ENCODE assay signal across 12 cellular contexts in the genomic region with DNA sequence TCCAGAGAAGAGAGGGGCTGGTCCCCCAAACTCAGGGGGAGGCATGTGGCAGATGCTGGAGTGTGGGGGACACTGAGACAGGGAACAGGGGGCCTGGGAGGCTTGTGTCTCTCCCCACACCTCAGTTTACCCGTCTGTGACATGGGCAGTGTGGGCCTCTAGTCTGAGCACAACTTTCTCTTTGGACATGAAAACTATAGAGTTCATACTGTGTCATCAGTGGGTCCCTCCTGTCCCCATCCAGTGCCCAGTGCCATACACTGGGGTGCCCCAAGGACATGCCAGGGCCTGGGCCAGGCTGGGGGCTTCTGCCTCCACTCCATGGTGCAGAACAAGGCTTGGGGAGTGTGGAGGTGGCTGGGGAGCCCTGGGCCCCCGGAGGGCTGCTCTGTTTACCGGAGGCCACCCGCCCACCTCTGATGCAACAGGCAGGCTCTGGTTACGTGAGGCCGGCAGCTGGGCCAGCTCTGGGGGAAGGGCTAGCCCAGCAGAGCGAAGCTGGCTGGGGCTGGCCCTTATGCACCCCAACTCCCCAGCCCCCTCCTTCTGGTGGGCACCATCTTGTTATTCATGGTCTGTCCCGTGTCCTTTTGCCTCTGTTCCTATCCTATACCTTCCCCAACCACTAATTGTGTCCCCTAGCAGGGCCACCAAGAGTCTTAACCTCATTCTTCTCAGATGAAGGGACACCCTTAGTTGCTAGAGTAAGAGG. TPM values are rescaled to one million over a fixed set of nuclear protein-coding genes. Genes with fewer than 3 reads are reported as not detected.
A peak's percentile ranks its signal among the peaks of the same experiment; 100 is the strongest.
DNase-seq lines count a peak whose midpoint lies in the region; ATAC-seq and TF ChIP-seq lines count a peak whose summit lies in the region.
"Had no signal": no experiment of that assay in that cellular context is flagged by ENCODE, and none has a peak within 500 bp of the region (broad histone marks: within the 10 kb centered on the region; RNA-seq: fewer than 3 reads in every experiment).

No MANE protein-coding gene starts in this region.

- TF ChIP-seq POLR2A in upper lobe of left lung (IDR thresholded peaks at IDR 0.05), result no peak

- H2AFZ ChIP-seq in OCI-LY3 (ENCODE audit: low read depth, low read length), result no peak overlapping the region

- no peak for DNase-seq in T-helper 1 cell
- peak; percentile 56 for DNase-seq in fibroblast of pulmonary artery (ENCODE audit: low read depth)
- DNase-seq in aorta, result no peak
- DNase-seq in upper lobe of left lung, result no peak
- no peak for DNase-seq in omental fat pad (ENCODE audit: low spot score)
- DNase-seq: activated CD4-positive, alpha-beta T cell treated with anti-CD3 and anti-CD28 coated beads, Interleukin-2, amount 50 U/mL, for 4 hours; adrenal gland; islet precursor cell had no signal

- H3K4me1 ChIP-seq in OCI-LY3 (ENCODE audit: low read length), result peaks cover 51% of the 10 kb centered on the region
- H3K4me1 ChIP-seq in aorta (ENCODE audit: control insufficient read depth in 1 of 2, insufficient read depth in 2 of 2, low read length in 2 of 2), result no peaks in the 10 kb centered on the region
- H3K4me1 ChIP-seq in upper lobe of left lung, result peaks cover 7 to 17% (median 11%) of the 10 kb centered on the region in 4 donors

- H3K27ac Mint-ChIP-seq in T-helper 1 cell treated with Interleukin-12 subunit alpha and Interleukin-12 subunit beta and Interleukin-4 antibody, amounts not matched to agents 30 μg/mL and 1 μg/mL, for 36 hours, result peak overlapping the region; percentile 45
- H3K27ac Mint-ChIP-seq: B cell had no signal

- H3K27ac ChIP-seq in OCI-LY3 (ENCODE audit: low read length), result no peak overlapping the region
- H3K27ac ChIP-seq in aorta (ENCODE audit: low read depth in 1 of 2, low read length in 2 of 2), result no peak overlapping the region
- no peak overlapping the region for H3K27ac ChIP-seq in upper lobe of left lung
- H3K27ac ChIP-seq: adrenal gland had no signal

- H3K9ac ChIP-seq in OCI-LY3 (ENCODE audit: low read length), result no peak overlapping the region

- no peaks in the 10 kb centered on the region for H3K79me2 ChIP-seq in OCI-LY3 (ENCODE audit: low read length)

- no peak overlapping the region for H3K4me3 Mint-ChIP-seq in T-helper 1 cell treated with Interleukin-12 subunit alpha and Interleukin-12 subunit beta and Interleukin-4 antibody, amounts not matched to agents 30 μg/mL and 1 μg/mL, for 36 hours

- H3K36me3 ChIP-seq in OCI-LY3 (replicated peaks; ENCODE audit: low read depth, low read length) (no peaks in the 10 kb centered on the region), aorta (ENCODE audit: control insufficient read depth in 1 of 2, insufficient read depth in 2 of 2, low read length in 1 of 2) (no peaks in the 10 kb centered on the region), upper lobe of left lung (peaks cover 3 to 14% (median 9%) of the 10 kb centered on the region in 4 donors)
- H3K36me3 ChIP-seq: adrenal gland had no signal

- H4K20me1 ChIP-seq in OCI-LY3 (ENCODE audit: insufficient read depth, low read length), result 0 out of 2 replicates have a peak, but pooled peaks cover 3% of the 10 kb centered on the region

- H3K9me3 Mint-ChIP-seq in T-helper 1 cell treated with Interleukin-12 subunit alpha and Interleukin-12 subunit beta and Interleukin-4 antibody, amounts not matched to agents 30 μg/mL and 1 μg/mL, for 36 hours, result no peaks in the 10 kb centered on the region

- H3K9me3 ChIP-seq in OCI-LY3 (ENCODE audit: insufficient read depth, low read length) (no peaks in the 10 kb centered on the region), aorta (ENCODE audit: control insufficient read depth, low read length) (no peaks in the 10 kb centered on the region), upper lobe of left lung (no peaks in the 10 kb centered on the region)
- H3K9me3 ChIP-seq: adrenal gland had no signal

- peaks cover 12% of the 10 kb centered on the region for H3K4me1 Mint-ChIP-seq in T-helper 1 cell treated with Interleukin-12 subunit alpha and Interleukin-12 subunit beta and Interleukin-4 antibody, amounts not matched to agents 30 μg/mL and 1 μg/mL, for 36 hours (ENCODE audit: low read depth)

- intact Hi-C loops in aorta (cut with DNase I), result no loop called here

- H3K27me3 ChIP-seq in OCI-LY3 (ENCODE audit: low read depth, low read length) (no peaks in the 10 kb centered on the region), aorta (ENCODE audit: control insufficient read depth in 1 of 2, insufficient read depth in 2 of 2, low read length in 1 of 2) (no peaks in the 10 kb centered on the region), upper lobe of left lung (no peaks in the 10 kb centered on the region)
- H3K27me3 ChIP-seq: adrenal gland had no signal

- H3K27me3 Mint-ChIP-seq in T-helper 1 cell treated with Interleukin-12 subunit alpha and Interleukin-12 subunit beta and Interleukin-4 antibody, amounts not matched to agents 30 μg/mL and 1 μg/mL, for 36 hours (ENCODE audit: low read depth), result no peaks in the 10 kb centered on the region

- 61 to 76% methylated on average over 8 of the region's 8 CpGs for WGBS in aorta, 2 donors
- WGBS in upper lobe of left lung, 2 donors, result 50 to 56% methylated on average over 3 to 8 of the region's 8 CpGs

- no peak for TF ChIP-seq EP300 in upper lobe of left lung (IDR thresholded peaks at IDR 0.05)

- TF ChIP-seq CTCF in OCI-LY3 (IDR thresholded peaks at IDR 0.05; ENCODE audit: low read depth, low read length), result no peak
- TF ChIP-seq CTCF in fibroblast of pulmonary artery (IDR thresholded peaks at IDR 0.05; ENCODE audit: low read length, missing control alignments), result no peak
- no peak for TF ChIP-seq CTCF in upper lobe of left lung (IDR thresholded peaks at IDR 0.05)
- no peak for TF ChIP-seq CTCF in omental fat pad (IDR thresholded peaks at IDR 0.05)

- H3K36me3 Mint-ChIP-seq in T-helper 1 cell treated with Interleukin-12 subunit alpha and Interleukin-12 subunit beta and Interleukin-4 antibody, amounts not matched to agents 30 μg/mL and 1 μg/mL, for 36 hours (ENCODE audit: low read depth), result peaks cover 4% of the 10 kb centered on the region

- peak overlapping the region; percentile 35 for H3K4me2 ChIP-seq in OCI-LY3 (ENCODE audit: low read length)

- H3K4me3 ChIP-seq in OCI-LY3 (ENCODE audit: low read length), result no peak overlapping the region
- H3K4me3 ChIP-seq in fibroblast of pulmonary artery (replicated peaks; ENCODE audit: low read depth, low read length), result no peak overlapping the region
- no peak overlapping the region for H3K4me3 ChIP-seq in aorta (ENCODE audit: low read length in 2 of 2)
- no peak overlapping the region for H3K4me3 ChIP-seq in upper lobe of left lung
- H3K4me3 ChIP-seq: adrenal gland had no signal

- ATAC-seq in aorta (ENCODE audit: low FRiP score), result peak; percentile 30
- ATAC-seq in upper lobe of left lung (ENCODE audit: low FRiP score in 2 of 2), result no peak
- no peak for ATAC-seq in omental fat pad (ENCODE audit: low FRiP score)
- ATAC-seq in GM19463 (IDR thresholded peaks at IDR 0.05; ENCODE audit: unreplicated experiment), result no peak

RNA-seq across cellular contexts. Expression of a gene that starts 1.9 kb away (rescaled TPM):
- total RNA-seq in aorta, result 1 to 10 TPM; 1.6 to 2.4 TPM
- 1 to 10 TPM in 1 of 2 donors, not detected in 1; 1.8 TPM for polyA plus RNA-seq in aorta
- total RNA-seq in upper lobe of left lung, result 1 to 10 TPM in 3 of 6 donors, not detected in 3; 2.0 to 3.9 (median 3.1) TPM
- total RNA-seq in omental fat pad, result under 1 TPM in 1 of 4 donors, not detected in 3; 0.28 TPM

RNA-seq across cellular contexts. Expression of a gene that starts 20.0 kb away (rescaled TPM):
- total RNA-seq in aorta (10 to 100 TPM; 27.1 to 28.2 TPM), upper lobe of left lung (10 to 100 TPM; 10.1 to 55.5 (median 34.0) TPM), omental fat pad (10 to 100 TPM; 16.8 to 29.8 (median 19.9) TPM)
- 10 to 100 TPM; 14.4 to 47.9 TPM for polyA plus RNA-seq in aorta

RNA-seq across cellular contexts. Expression of a gene that starts 20.1 kb away (rescaled TPM):
- 10 to 100 TPM; 33.1 to 44.0 TPM for total RNA-seq in aorta
- polyA plus RNA-seq in aorta, result 100 to 1,000 TPM in 1 of 2 donors, 10 to 100 TPM in 1; 42.3 to 199 TPM
- total RNA-seq in upper lobe of left lung, result 10 to 100 TPM; 39.1 to 79.7 (median 67.3) TPM
- total RNA-seq in omental fat pad, result 10 to 100 TPM; 31.2 to 46.8 (median 42.3) TPM

RNA-seq across cellular contexts. Expression of a gene that starts 31.2 kb away (rescaled TPM):
- total RNA-seq in aorta (10 to 100 TPM in 1 of 2 donors, 1 to 10 TPM in 1; 9.8 to 11.9 TPM), upper lobe of left lung (10 to 100 TPM in 4 of 6 donors, 1 to 10 TPM in 2; 5.2 to 17.0 (median 10.8) TPM), omental fat pad (10 to 100 TPM in 3 of 4 donors, 1 to 10 TPM in 1; 7.9 to 22.9 (median 15.7) TPM)
- polyA plus RNA-seq in aorta, result 10 to 100 TPM; 12.8 to 21.8 TPM

RNA-seq across cellular contexts. Expression of a gene that starts 33.7 kb away (rescaled TPM):
- total RNA-seq in aorta, result 10 to 100 TPM; 11.6 to 18.1 TPM
- 10 to 100 TPM in 1 of 2 donors, 1 to 10 TPM in 1; 7.6 to 53.3 TPM for polyA plus RNA-seq in aorta
- total RNA-seq in upper lobe of left lung, result 10 to 100 TPM; 18.7 to 31.6 (median 26.2) TPM
- 10 to 100 TPM; 12.0 to 16.8 (median 15.8) TPM for total RNA-seq in omental fat pad
